ENCODE assay signal across 9 cellular contexts in the genomic region with DNA sequence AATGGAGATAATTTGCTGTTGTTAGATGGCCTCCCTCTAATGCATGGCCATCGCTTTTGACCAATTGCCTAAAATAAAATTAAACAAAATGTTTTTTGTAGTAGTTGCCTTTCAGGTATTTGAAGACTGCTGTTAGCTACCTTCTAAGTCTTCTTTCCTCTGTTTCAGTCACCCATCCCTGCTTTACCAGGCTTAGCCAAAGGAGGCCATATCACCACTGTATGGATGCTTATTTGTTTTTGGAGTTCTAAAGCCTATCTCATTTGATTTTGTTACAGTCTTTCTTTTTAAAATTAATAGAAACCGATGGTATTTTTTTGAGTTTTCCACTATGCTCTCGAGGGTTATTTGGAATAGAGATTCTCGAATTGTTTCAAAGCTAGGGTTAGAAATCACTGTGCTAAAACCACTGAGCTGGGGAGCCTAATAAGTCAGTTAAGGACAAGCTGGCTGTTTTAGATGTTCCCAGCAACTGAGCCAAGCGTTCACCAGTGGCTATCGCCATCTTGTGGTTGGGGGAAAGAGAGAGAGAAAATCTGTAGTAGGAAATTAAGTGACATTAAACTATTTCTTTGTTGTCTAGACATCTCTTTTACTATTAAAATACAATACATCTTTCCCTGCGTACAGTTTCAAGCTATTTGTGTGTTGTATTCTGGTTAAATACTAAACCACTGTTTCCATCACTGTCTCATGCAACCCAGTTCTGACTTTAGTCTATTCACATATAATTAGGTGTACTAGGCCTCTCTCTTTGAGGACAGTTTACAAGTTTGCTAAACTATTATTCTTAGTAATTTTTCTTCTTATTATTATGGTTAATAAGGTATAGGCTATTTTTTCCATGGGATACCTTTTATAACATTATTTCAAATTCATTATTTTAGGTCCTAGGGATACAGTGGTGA. TPM values are rescaled to one million over a fixed set of nuclear protein-coding genes. Genes with fewer than 3 reads are reported as not detected.
DNase-seq lines count a peak whose midpoint lies in the region; ATAC-seq and TF ChIP-seq lines count a peak whose summit lies in the region.
"Had no signal": no experiment of that assay in that cellular context is flagged by ENCODE, and none has a peak within 500 bp of the region (broad histone marks: within the 10 kb centered on the region; RNA-seq: fewer than 3 reads in every experiment).

No MANE protein-coding gene starts in this region.

- TF ChIP-seq CTCF in GM13976 (IDR thresholded peaks at IDR 0.05; ENCODE audit: borderline replicate concordance, control extremely low read depth, extremely low read depth, insufficient read depth, missing control alignments) (peak; percentile 54), thoracic aorta (IDR thresholded peaks at IDR 0.05) (peak; percentile 49)

- no peaks in the 10 kb centered on the region for H3K4me1 ChIP-seq in thoracic aorta (ENCODE audit: control insufficient read depth in 1 of 2, low read depth in 2 of 2)
- H3K4me1 ChIP-seq: SJSA1 had no signal

- H3K27me3 ChIP-seq in thoracic aorta (replicated peaks; ENCODE audit: insufficient read depth), result no peaks in the 10 kb centered on the region

- in situ Hi-C loops in GM13976 (cut with MboI; ENCODE audit: low sequenced_read_pairs, unreplicated experiment), result no loop called here

- DNase-seq in C1 segment of cervical spinal cord (lab: John Stamatoyannopoulos, UW) (peak in 10 of 14 donors; percentile 2 to 35 (median 5)), GM13976 (ENCODE audit: low spot score) (peak; percentile 9), NCI-H1105 treated with DMSO at 0.1 percent for 48 hours (lab: John Stamatoyannopoulos, UW) (peak; percentile 24), amygdala (lab: John Stamatoyannopoulos, UW) (peak in 31 of 56 donors; percentile 1 to 52 (median 13)), iPS-NIHi11 (ENCODE audit: low spot score) (peak; percentile 40), thoracic aorta (ENCODE audit: low spot score) (no peak)

- ATAC-seq in thoracic aorta (ENCODE audit: insufficient number of reproducible peaks, low FRiP score, low read depth) (no peak), GM21737 (IDR thresholded peaks at IDR 0.05; ENCODE audit: unreplicated experiment) (no peak), HG03521 (IDR thresholded peaks at IDR 0.05; ENCODE audit: unreplicated experiment) (no peak)

- no peak overlapping the region for H3K4me3 ChIP-seq in thoracic aorta
- H3K4me3 ChIP-seq: SJSA1 had no signal

- H3K36me3 ChIP-seq in thoracic aorta, result no peaks in the 10 kb centered on the region
- H3K36me3 ChIP-seq: SJSA1 had no signal

- no peak overlapping the region for H3K27ac ChIP-seq in thoracic aorta
- H3K27ac ChIP-seq: SJSA1 had no signal

- no peaks in the 10 kb centered on the region for H3K9me3 ChIP-seq in thoracic aorta
- H3K9me3 ChIP-seq: SJSA1 had no signal

RNA-seq across cellular contexts. Expression of a gene that starts 52.2 kb away (rescaled TPM):
- total RNA-seq in thoracic aorta, result not detected
